In genomic region chr18:9743200-9744016, GRCh38 we compare ENCODE assay signal across 9 cellular contexts. TPM values are rescaled to one million over a fixed set of nuclear protein-coding genes. Genes with fewer than 3 reads are reported as not detected.
DNase-seq lines count a peak whose midpoint lies in the region; ATAC-seq, FAIRE-seq and TF ChIP-seq lines count a peak whose summit lies in the region.
"Had no signal": no experiment of that assay in that cellular context is flagged by ENCODE, and none has a peak within 500 bp of the region (broad histone marks: within the 10 kb centered on the region; RNA-seq: fewer than 3 reads in every experiment).

No MANE protein-coding gene starts in this region.

- peak overlapping the region; percentile 29 for H3K9ac ChIP-seq in keratinocyte (ENCODE audit: control insufficient read depth, extremely low read depth, insufficient read depth, low read length)

- peak overlapping the region in 1 of 3 experiments; percentile 25 for H3K4me3 ChIP-seq in keratinocyte (ENCODE audit: control insufficient read depth in 2 of 3, extremely low read depth in 1 of 3, insufficient read depth in 2 of 3, low read depth in 1 of 3, low read length in 3 of 3)
- H3K4me3 ChIP-seq in aorta (ENCODE audit: low read length in 2 of 2), result no peak overlapping the region

- intact Hi-C loops in aorta (cut with DNase I) (no loop called here), sciatic nerve (cut with DNase I) (no loop called here)

- H4K20me1 ChIP-seq in keratinocyte (ENCODE audit: control insufficient read depth, extremely low read depth, insufficient read depth, low read length), result no peaks in the 10 kb centered on the region

- 69 to 70% methylated on average over 11 of the region's 11 CpGs for WGBS in aorta, 2 donors

- ATAC-seq in aorta (ENCODE audit: low FRiP score) (peak; percentile 52), GM18867 (IDR thresholded peaks at IDR 0.05; ENCODE audit: unreplicated experiment) (no peak), sciatic nerve (no peak)

- H3K36me3 ChIP-seq in keratinocyte (ENCODE audit: control insufficient read depth in 2 of 2, extremely low read depth in 1 of 2, insufficient read depth in 2 of 2, low read length in 2 of 2) (no peaks in the 10 kb centered on the region), aorta (ENCODE audit: control insufficient read depth in 1 of 2, insufficient read depth in 2 of 2, low read length in 1 of 2) (no peaks in the 10 kb centered on the region)

- H3K4me2 ChIP-seq in keratinocyte (ENCODE audit: control insufficient read depth, extremely low read depth, insufficient read depth, low read depth, low read length), result peak overlapping the region; percentile 77

- no peaks in the 10 kb centered on the region for H3K27me3 ChIP-seq in keratinocyte (ENCODE audit: control insufficient read depth, extremely low read depth, insufficient read depth, low read length)
- no peaks in the 10 kb centered on the region for H3K27me3 ChIP-seq in aorta (ENCODE audit: control insufficient read depth in 1 of 2, insufficient read depth in 2 of 2, low read length in 1 of 2)

- H3K9me1 ChIP-seq in keratinocyte (ENCODE audit: control insufficient read depth, extremely low read depth, insufficient read depth, low read length), result no peaks in the 10 kb centered on the region

- H3K4me1 ChIP-seq in keratinocyte (ENCODE audit: control insufficient read depth, extremely low read depth, insufficient read depth, low read length) (peaks cover 39% of the 10 kb centered on the region), aorta (ENCODE audit: control insufficient read depth in 1 of 2, insufficient read depth in 2 of 2, low read length in 2 of 2) (peaks cover 0 to 3% of the 10 kb centered on the region in 2 donors)

- peak; percentile 94 for FAIRE-seq in keratinocyte (lab: Jason Lieb, UNC)
- FAIRE-seq: islet of Langerhans had no signal

- DNase-seq in stimulated activated CD4-positive, alpha-beta T cell treated with anti-CD3 and anti-CD28 coated beads, Interleukin-1b, Interleukin-23, amount 100 ng/mL, for 48 hours, result peak; percentile 8
- no peak for DNase-seq in stimulated activated CD4-positive, alpha-beta T cell treated with anti-CD3 and anti-CD28 coated beads, Interleukin-4, amount 100 ng/mL, for 1 hour
- DNase-seq in amniotic epithelial cell (ENCODE audit: low read depth) (peak; percentile 97), keratinocyte (ENCODE audit: low read depth, low spot score) (peak; percentile 92), aorta (peak; percentile 75 to 80), KG1 (lab: John Stamatoyannopoulos, UW) (no peak), sciatic nerve (ENCODE audit: low spot score) (no peak)

- H3K9me3 ChIP-seq in keratinocyte (ENCODE audit: control insufficient read depth, low read depth, low read length), result no peaks in the 10 kb centered on the region
- no peaks in the 10 kb centered on the region for H3K9me3 ChIP-seq in aorta (ENCODE audit: control insufficient read depth, low read length)

- H2AFZ ChIP-seq in keratinocyte (ENCODE audit: control insufficient read depth, low read length), result no peak overlapping the region

- peak overlapping the region; percentile 87 for H3K27ac ChIP-seq in keratinocyte (ENCODE audit: control insufficient read depth, insufficient read depth, low read length)
- H3K27ac ChIP-seq in aorta (ENCODE audit: low read depth in 1 of 2, low read length in 2 of 2), result no peak overlapping the region

- no peak for TF ChIP-seq CTCF in keratinocyte (optimal IDR thresholded peaks at IDR 0.05 in 1 of 3, IDR thresholded peaks at IDR 0.05 in 1 of 3, conservative IDR thresholded peaks at IDR 0.05 in 1 of 3; ENCODE audit: extremely low read depth in 1 of 3, insufficient read depth in 2 of 3, low read length in 3 of 3)

- dilution Hi-C loops in keratinocyte (cut with MboI; ENCODE audit: extremely low pct_ligation_motif_present, low sequenced_read_pairs), result no loop called here

- H3K79me2 ChIP-seq in keratinocyte (ENCODE audit: control insufficient read depth, insufficient read depth, low read length), result peaks cover 16% of the 10 kb centered on the region

RNA-seq across cellular contexts. Expression of gene RAB31, which starts 35.3 kb away (rescaled TPM):
- 40.4 to 53.9 TPM (median 47.0 TPM) in 3 replicates for polyA plus RNA-seq in keratinocyte
- 13.5 TPM for polyA plus RNA-seq in keratinocyte (2011; ENCODE audit: low read depth)
- 42.4 and 68.1 TPM in 2 replicates for polyA plus RNA-seq in keratinocyte (2011; cell fraction: cytosol; rRNA removed)
- polyA plus RNA-seq in keratinocyte (2011; cell fraction: nucleus; rRNA removed), result 64.7 and 66.8 TPM in 2 replicates
- polyA plus RNA-seq in keratinocyte (2012; ENCODE audit: low replicate concordance), result 22.9 and 43.5 TPM in 2 replicates
- polyA minus RNA-seq in keratinocyte, result 24.2 to 57.1 TPM (median 52.3 TPM) in 3 replicates
- 36.8 TPM for polyA minus RNA-seq in keratinocyte (2011; cell fraction: cytosol; rRNA and poly(A)+ RNA removed)
- 14.5 and 32.2 TPM in 2 replicates for polyA minus RNA-seq in keratinocyte (2011; cell fraction: nucleus; rRNA and poly(A)+ RNA removed)
- 100 to 1,000 TPM; 107 to 145 TPM for total RNA-seq in aorta
- polyA plus RNA-seq in aorta, result 10 to 100 TPM; 57.6 to 75.1 TPM
- 53.4 TPM for total RNA-seq in sciatic nerve

Comparison
In these comparisons a context has a peak if more than half of its experiments do, and no peak if none do; other contexts are left out.
1. DNase-seq: peak in stimulated activated CD4-positive, alpha-beta T cell treated with anti-CD3 and anti-CD28 coated beads, Interleukin-1b, Interleukin-23, amount 100 ng/mL, for 48 hours (single experiment), amniotic epithelial cell (single experiment), keratinocyte (single experiment) and aorta (2 of 2); none in stimulated activated CD4-positive, alpha-beta T cell treated with anti-CD3 and anti-CD28 coated beads, Interleukin-4, amount 100 ng/mL, for 1 hour (single experiment), KG1 (single experiment) and sciatic nerve (single experiment).